In the genomic region with DNA sequence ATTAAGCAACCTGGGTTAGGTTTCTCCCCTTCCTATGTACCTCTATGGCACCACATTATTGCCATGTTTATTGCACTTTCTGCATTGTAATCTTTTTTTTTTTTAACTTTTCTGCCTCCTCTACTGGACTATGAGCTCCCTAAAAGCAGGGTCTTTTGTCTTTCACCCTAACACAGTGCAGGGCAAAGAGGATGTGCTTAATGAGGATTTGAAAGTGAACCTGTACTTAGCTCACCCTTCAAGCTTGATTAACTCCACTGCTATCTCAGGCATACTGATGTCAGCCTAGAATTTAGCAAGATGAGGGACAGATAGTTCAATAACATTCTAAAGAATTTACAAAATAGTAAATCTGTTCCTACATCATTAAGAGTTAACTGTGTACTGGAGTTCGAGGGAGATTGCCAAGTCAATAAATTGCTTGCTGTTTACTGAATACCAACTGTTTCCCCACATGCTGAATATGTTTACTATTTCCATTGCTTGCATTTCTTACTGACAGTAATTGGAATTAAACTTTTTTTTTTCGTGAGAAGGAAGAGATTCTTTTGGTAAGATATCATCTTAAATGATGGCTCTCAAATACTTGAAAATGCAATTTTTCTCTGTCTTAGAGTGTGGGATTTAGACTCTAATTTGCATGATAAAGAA, we compare ENCODE assay signal across 11 cellular contexts.
DNase-seq lines count a peak whose midpoint lies in the region; ATAC-seq and FAIRE-seq lines count a peak whose summit lies in the region.
"Had no signal": no experiment of that assay in that cellular context is flagged by ENCODE, and none has a peak within 500 bp of the region (broad histone marks: within the 10 kb centered on the region; RNA-seq: fewer than 3 reads in every experiment).

No MANE protein-coding gene starts in this region.

- ATAC-seq in HG02678 (IDR thresholded peaks at IDR 0.05; ENCODE audit: unreplicated experiment) (peak; percentile 88), HG03520 (IDR thresholded peaks at IDR 0.05; ENCODE audit: unreplicated experiment) (peak; percentile 91)
- ATAC-seq: left colon had no signal

- DNase-seq in GM04503 (ENCODE audit: low read depth): peak; percentile 72
- DNase-seq in GM19239 (ENCODE audit: insufficient read length, low spot score): peak; percentile 58
- DNase-seq in HPDE6-E6E7 (ENCODE audit: extremely low spot score): no peak
- no peak for DNase-seq in COLO829 (ENCODE audit: low spot score)
- DNase-seq in HuH-7 (ENCODE audit: low spot score): no peak
- DNase-seq in stimulated activated CD4-positive, alpha-beta T cell treated with anti-CD3 and anti-CD28 coated beads, Interleukin-2, amount 100 ng/mL, for 24 hours: no peak
- DNase-seq: Kasumi-1, left colon, NCI-H526 treated with DMSO at 0.1 percent for 48 hours had no signal

- FAIRE-seq in GM19239 (lab: Jason Lieb, UNC): peak; percentile 64

Comparison
In these comparisons a context has a peak if more than half of its experiments do, and no peak if none do; other contexts are left out.
1. DNase-seq: peak in GM04503 (single experiment) and GM19239 (single experiment); none in HPDE6-E6E7 (single experiment), COLO829 (single experiment), HuH-7 (single experiment) and stimulated activated CD4-positive, alpha-beta T cell treated with anti-CD3 and anti-CD28 coated beads, Interleukin-2, amount 100 ng/mL, for 24 hours (0 of 2).